28 cellular contexts compared by ENCODE assay signal in genomic region chr6:157717266-157717870, GRCh38.
DNase-seq lines count a peak whose midpoint lies in the region; ATAC-seq and TF ChIP-seq lines count a peak whose summit lies in the region.
"Had no signal": no experiment of that assay in that cellular context is flagged by ENCODE, and none has a peak within 500 bp of the region (broad histone marks: within the 10 kb centered on the region; RNA-seq: fewer than 3 reads in every experiment).

No MANE protein-coding gene starts in this region.

- POLR2A ChIA-PET in WTC11 (lab: Charles Lee): no interaction called here

- no peaks in the 10 kb centered on the region for H3K27me3 ChIP-seq in GM23338 (ENCODE audit: insufficient read depth)
- H3K27me3 ChIP-seq in foreskin keratinocyte: no peaks in the 10 kb centered on the region
- H3K27me3 ChIP-seq: BLaER1, sigmoid colon, stomach, upper lobe of right lung had no signal

- H3K27ac Mint-ChIP-seq in GM23338 (peak overlapping the region; percentile 15; the same call in 1 of the 2 replicates), WTC11 (no peak overlapping the region)
- H3K27ac Mint-ChIP-seq: activated CD8-positive, alpha-beta memory T cell treated with anti-CD3 and anti-CD28 coated beads, Interleukin-2, amount 10 ng/mL, durations not matched to agents 7 days and 5 days; activated naive CD4-positive, alpha-beta T cell treated with anti-CD3 and anti-CD28 coated beads, Interleukin-2, amount 10 ng/mL, durations not matched to agents 7 days and 5 days had no signal

- DNase-seq in GM23338 (ENCODE audit: low spot score) (no peak), WTC11 (ENCODE audit: low spot score) (no peak), foreskin keratinocyte (no peak), posterior vena cava (ENCODE audit: low spot score) (peak; percentile 76), AML-193 (lab: John Stamatoyannopoulos, UW) (no peak)
- DNase-seq: activated CD4-positive, alpha-beta T cell treated with anti-CD3 and anti-CD28 coated beads for 48 hours; activated CD8-positive, alpha-beta memory T cell treated with anti-CD3 and anti-CD28 coated beads, Interleukin-2, amount 10 ng/mL, durations not matched to agents 7 days and 5 days; activated naive CD4-positive, alpha-beta T cell treated with anti-CD3 and anti-CD28 coated beads, Interleukin-2, amount 10 ng/mL, durations not matched to agents 7 days and 5 days; COR-L47; DND-41; effector CD4-positive, alpha-beta T cell; erythroblast; IMR-90; left ventricle myocardium inferior; NCI-H2029 treated with DMSO at 0.1 percent for 48 hours; NCI-H774; posterior cingulate gyrus; sigmoid colon; stimulated activated CD4-positive, alpha-beta T cell treated with anti-CD3 and anti-CD28 coated beads, Interleukin-15, amount 100 ng/mL, for 24 hours; stomach; upper lobe of right lung had no signal

- H3F3A ChIP-seq in GM23338 (replicated peaks; ENCODE audit: low read depth): no peaks in the 10 kb centered on the region

- no peaks in the 10 kb centered on the region for H3K36me3 Mint-ChIP-seq in GM23338 (ENCODE audit: low read depth)
- H3K36me3 Mint-ChIP-seq in WTC11: no peaks in the 10 kb centered on the region
- H3K36me3 Mint-ChIP-seq: activated CD8-positive, alpha-beta memory T cell treated with anti-CD3 and anti-CD28 coated beads, Interleukin-2, amount 10 ng/mL, durations not matched to agents 7 days and 5 days; activated naive CD4-positive, alpha-beta T cell treated with anti-CD3 and anti-CD28 coated beads, Interleukin-2, amount 10 ng/mL, durations not matched to agents 7 days and 5 days had no signal

- 0 out of 2 replicates have a peak, but pooled peaks cover 5% of the 10 kb centered on the region for H3K9me2 ChIP-seq in GM23338 (ENCODE audit: insufficient read depth)

- intact Hi-C loops in posterior vena cava (cut with DNase I): no loop called here

- TF ChIP-seq CTCF in GM23338 (conservative IDR thresholded peaks at IDR 0.05; ENCODE audit: low read depth in 2 of 2): no peak
- TF ChIP-seq CTCF in WTC11 (IDR thresholded peaks at IDR 0.05): no peak
- TF ChIP-seq CTCF in foreskin keratinocyte (conservative IDR thresholded peaks at IDR 0.05): no peak

- H3K4me3 Mint-ChIP-seq in GM23338 (no peak overlapping the region), WTC11 (no peak overlapping the region)
- H3K4me3 Mint-ChIP-seq: activated CD8-positive, alpha-beta memory T cell treated with anti-CD3 and anti-CD28 coated beads, Interleukin-2, amount 10 ng/mL, durations not matched to agents 7 days and 5 days; activated naive CD4-positive, alpha-beta T cell treated with anti-CD3 and anti-CD28 coated beads, Interleukin-2, amount 10 ng/mL, durations not matched to agents 7 days and 5 days; neural crest cell had no signal

- no peaks in the 10 kb centered on the region; the same call in 1 of the 2 replicates for H3K36me3 ChIP-seq in GM23338 (ENCODE audit: insufficient read depth)
- H3K36me3 ChIP-seq: BLaER1, HAP-1, left ventricle myocardium inferior, sigmoid colon, stomach, upper lobe of right lung had no signal

- peaks cover 15% of the 10 kb centered on the region for H3K27me3 Mint-ChIP-seq in GM23338 (ENCODE audit: insufficient read depth, low read depth, poor library complexity)
- peaks cover 14% of the 10 kb centered on the region for H3K27me3 Mint-ChIP-seq in WTC11 (ENCODE audit: low read depth)

- peaks cover 35% of the 10 kb centered on the region for H3K4me1 Mint-ChIP-seq in GM23338
- H3K4me1 Mint-ChIP-seq in WTC11: peaks cover 43% of the 10 kb centered on the region
- H3K4me1 Mint-ChIP-seq: activated CD8-positive, alpha-beta memory T cell treated with anti-CD3 and anti-CD28 coated beads, Interleukin-2, amount 10 ng/mL, durations not matched to agents 7 days and 5 days; activated naive CD4-positive, alpha-beta T cell treated with anti-CD3 and anti-CD28 coated beads, Interleukin-2, amount 10 ng/mL, durations not matched to agents 7 days and 5 days had no signal

- no peaks in the 10 kb centered on the region for H4K20me1 ChIP-seq in GM23338 (replicated peaks; ENCODE audit: insufficient read depth)
- H4K20me1 ChIP-seq: BLaER1 had no signal

- ATAC-seq in GM23338 (peak; percentile 68), WTC11 (peak; percentile 79), foreskin keratinocyte (peak; percentile 11), GM21423 (IDR thresholded peaks at IDR 0.05; ENCODE audit: unreplicated experiment) (no peak), HG03108 (IDR thresholded peaks at IDR 0.05; ENCODE audit: unreplicated experiment) (no peak), HG02840 (IDR thresholded peaks at IDR 0.05; ENCODE audit: low FRiP score, unreplicated experiment) (no peak)
- ATAC-seq: activated CD8-positive, alpha-beta memory T cell treated with anti-CD3 and anti-CD28 coated beads, Interleukin-2, amount 10 ng/mL, durations not matched to agents 7 days and 5 days; SK-N-SH treated with all-trans-retinoic acid at 6 μM for 48 hours; upper lobe of right lung had no signal

- H3K4me3 ChIP-seq in GM23338: no peak overlapping the region
- H3K4me3 ChIP-seq: BLaER1, HAP-1, left ventricle myocardium inferior, sigmoid colon, stomach, upper lobe of right lung had no signal

- H3K27ac ChIP-seq in GM23338 (ENCODE audit: low read depth): no peak overlapping the region
- H3K27ac ChIP-seq in foreskin keratinocyte: no peak overlapping the region
- H3K27ac ChIP-seq: BLaER1, upper lobe of right lung had no signal

- peak overlapping the region; percentile 85; the same call in 1 of the 2 replicates for H2AFZ ChIP-seq in GM23338

- no peak overlapping the region for H3K4me2 ChIP-seq in GM23338
- H3K4me2 ChIP-seq: BLaER1 had no signal

- H3K4me1 ChIP-seq in GM23338 (ENCODE audit: insufficient read depth) (peaks cover 12% of the 10 kb centered on the region; the same call in 1 of the 2 replicates), foreskin keratinocyte (no peaks in the 10 kb centered on the region)
- H3K4me1 ChIP-seq: BLaER1, upper lobe of right lung had no signal

- CTCF ChIA-PET in WTC11 (lab: Charles Lee): interaction anchor here (0.7 to 1.7 kb wide), 4 partner anchors 39 to 440 kb away, joined by 3 to 5 read pairs (median 4); no protein-coding TSS in a partner anchor

- no peaks in the 10 kb centered on the region for H3K79me2 ChIP-seq in GM23338 (replicated peaks; ENCODE audit: insufficient read depth)

- H3K9me3 Mint-ChIP-seq in GM23338: no peaks in the 10 kb centered on the region
- no peaks in the 10 kb centered on the region for H3K9me3 Mint-ChIP-seq in WTC11
- H3K9me3 Mint-ChIP-seq: activated naive CD4-positive, alpha-beta T cell treated with anti-CD3 and anti-CD28 coated beads, Interleukin-2, amount 10 ng/mL, durations not matched to agents 7 days and 5 days; neural crest cell had no signal

TF ChIP-seq in GM23338, 12 proteins besides CTCF, POLR2A, EP300 and RAD21 (continues in another document):
- no peak for TF ChIP-seq ZNF114 (CRISPR knock-in tag; IDR thresholded peaks at IDR 0.05)

TF ChIP-seq in WTC11, 78 proteins besides CTCF, POLR2A, EP300 and RAD21:
- TF ChIP-seq NR3C1 (CRISPR knock-in tag; conservative IDR thresholded peaks at IDR 0.05; ENCODE audit: low read depth) (no peak), SMAD4 (CRISPR knock-in tag; IDR thresholded peaks at IDR 0.05) (no peak), KAT7 (CRISPR knock-in tag; IDR thresholded peaks at IDR 0.05; ENCODE audit: borderline replicate concordance) (no peak), ZNF121 (CRISPR knock-in tag; IDR thresholded peaks at IDR 0.05) (no peak), HMGA2 (CRISPR knock-in tag; IDR thresholded peaks at IDR 0.05) (no peak), FOXP1 (CRISPR knock-in tag; IDR thresholded peaks at IDR 0.05; ENCODE audit: borderline replicate concordance) (no peak)

Comparison
In these comparisons a context has a peak if more than half of its experiments do, and no peak if none do; other contexts are left out.
1. ATAC-seq: peak in GM23338 (single experiment), WTC11 (single experiment) and foreskin keratinocyte (single experiment); none in GM21423 (single experiment), HG03108 (single experiment) and HG02840 (single experiment).